ENCODE assay signal across 26 cellular contexts in genomic region chr9:6895754-6896153, GRCh38.
"Had no signal": no experiment of that assay in that cellular context is flagged by ENCODE, and none has a peak within 500 bp of the region (broad histone marks: within the 10 kb centered on the region; RNA-seq: fewer than 3 reads in every experiment).

No MANE protein-coding gene starts in this region.

- DNase-seq: activated B cell treated with CpG ODN at 0.5 μM for 24 hours; activated CD4-positive, alpha-beta memory T cell treated with anti-CD3 and anti-CD28 coated beads for 36 hours; activated CD4-positive, alpha-beta T cell treated with anti-CD3 and anti-CD28 coated beads for 4 hours; activated CD4-positive, alpha-beta T cell treated with anti-CD3 and anti-CD28 coated beads, Interleukin-2, amount 50 U/mL, for 1 hour; activated CD4-positive, alpha-beta T cell treated with anti-CD3 and anti-CD28 coated beads, Interleukin-2, amount 50 U/mL, for 4 hours; activated CD4-positive, CD25-positive, alpha-beta regulatory T cell treated with anti-CD3 and anti-CD28 coated beads, Interleukin-2, amount 50 U/mL, for 72 hours; activated CD8-positive, alpha-beta memory T cell treated with anti-CD3 and anti-CD28 coated beads, Interleukin-2, amount 50 U/mL, for 4 hours; activated CD8-positive, alpha-beta T cell treated with anti-CD3 and anti-CD28 coated beads for 36 hours; activated effector memory CD4-positive, alpha-beta T cell treated with Interleukin-2 at 50 U/mL for 16 hours; activated gamma-delta T cell; activated naive CD4-positive, alpha-beta T cell treated with anti-CD3 and anti-CD28 coated beads, Interleukin-2, amount 10 ng/mL, durations not matched to agents 7 days and 5 days; activated naive CD4-positive, alpha-beta T cell treated with Interleukin-2 at 50 U/mL for 16 hours; activated naive CD8-positive, alpha-beta T cell treated with anti-CD3 and anti-CD28 coated beads, Interleukin-2, amount 10 ng/mL, durations not matched to agents 7 days and 5 days; activated naive CD8-positive, alpha-beta T cell treated with anti-CD3 and anti-CD28 coated beads, Interleukin-2, amount 50 U/mL, for 24 hours; activated T-cell treated with anti-CD3 and anti-CD28 coated beads, Interleukin-2, amount 50 U/mL, for 24 hours; activated T-cell treated with anti-CD3 and anti-CD28 coated beads, Interleukin-2, amount 50 U/mL, for 48 hours; amygdala; anterior cingulate cortex; caudate nucleus; cerebellar nuclear complex; T-helper 9 cell had no signal

- H3K27ac ChIP-seq: ascending aorta, cardiac muscle cell, VCaP had no signal

- H3K4me3 ChIP-seq: ascending aorta, cardiac muscle cell had no signal

- H3K27me3 ChIP-seq: ascending aorta, cardiac muscle cell had no signal

- FAIRE-seq: bronchial epithelial cell, TTC549 had no signal

- H3K9me3 ChIP-seq: ascending aorta had no signal
